In the genomic region with DNA sequence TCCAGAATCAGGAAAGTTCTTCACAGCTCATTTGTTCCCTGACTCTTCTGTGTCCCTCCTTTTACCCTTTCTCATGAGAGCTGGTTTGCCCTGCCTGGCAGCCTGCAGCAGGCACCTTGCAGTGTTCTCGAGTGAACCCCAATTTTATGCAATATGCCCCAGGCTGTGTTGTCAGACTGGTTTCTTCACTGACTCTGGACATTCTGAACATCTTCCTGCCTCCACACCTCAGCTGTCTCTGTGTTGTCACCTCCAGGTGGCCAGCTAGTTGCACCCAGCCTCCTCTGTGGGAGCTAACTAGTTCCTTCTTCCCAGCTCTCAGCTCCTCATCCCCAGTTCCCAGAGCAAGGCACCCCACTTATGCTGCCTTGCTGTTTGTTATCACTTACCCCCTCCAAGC, we compare ENCODE assay signal across 17 cellular contexts. TPM values are rescaled to one million over a fixed set of nuclear protein-coding genes. Genes with fewer than 3 reads are reported as not detected.
DNase-seq lines count a peak whose midpoint lies in the region; ATAC-seq, FAIRE-seq and TF ChIP-seq lines count a peak whose summit lies in the region.
"Had no signal": no experiment of that assay in that cellular context is flagged by ENCODE, and none has a peak within 500 bp of the region (broad histone marks: within the 10 kb centered on the region; RNA-seq: fewer than 3 reads in every experiment).

No MANE protein-coding gene starts in this region.

- H3K18ac ChIP-seq in mesenchymal stem cell (ENCODE audit: low read depth in 1 of 2, low read length in 2 of 2): no peak overlapping the region

- H2BK120ac ChIP-seq in mesenchymal stem cell (ENCODE audit: low read depth, low read length): no peak overlapping the region

- no peak for FAIRE-seq in GM12878 (lab: Jason Lieb, UNC)
- FAIRE-seq: GM19239, H1 had no signal

- no peaks in the 10 kb centered on the region for H3K9me3 ChIP-seq in Loucy (ENCODE audit: insufficient read depth, low read depth, low read length)
- H3K9me3 ChIP-seq in GM12878 (replicated peaks; ENCODE audit: control insufficient read depth, insufficient read depth, low read length): no peaks in the 10 kb centered on the region; the same call in 2 of the 3 replicates
- no peaks in the 10 kb centered on the region for H3K9me3 ChIP-seq in mesenchymal stem cell (ENCODE audit: control insufficient read depth, low read length)
- H3K9me3 ChIP-seq: BE2C had no signal

- peaks cover 20% of the 10 kb centered on the region for H3K36me3 Mint-ChIP-seq in type B pancreatic cell

- 0 out of 2 replicates have a peak, but pooled peaks have one; percentile 4 for TF ChIP-seq RAD21 in GM12878 (IDR thresholded peaks at IDR 0.05; ENCODE audit: insufficient read depth, low read depth, low read length)

- no peaks in the 10 kb centered on the region for H3K9me2 ChIP-seq in Loucy (replicated peaks; ENCODE audit: low read depth, low read length)

- peaks cover 2% of the 10 kb centered on the region for H3K9me3 Mint-ChIP-seq in type B pancreatic cell
- H3K9me3 Mint-ChIP-seq: CD4-positive, alpha-beta T cell had no signal

- H3K9ac ChIP-seq in Loucy (ENCODE audit: low read depth, low read length, poor library complexity, severe bottlenecking) (no peak overlapping the region), GM12878 (ENCODE audit: control insufficient read depth, insufficient read depth, low read length) (no peak overlapping the region), mesenchymal stem cell (ENCODE audit: low read length) (no peak overlapping the region)

- no peak for TF ChIP-seq CTCF in Loucy (conservative IDR thresholded peaks at IDR 0.05; ENCODE audit: low read length)
- no peak; a peak in 1 of 6 replicates for TF ChIP-seq CTCF in GM12878 (IDR thresholded peaks at IDR 0.05 in 2 of 3, conservative IDR thresholded peaks at IDR 0.05 in 1 of 3; ENCODE audit: control insufficient read depth in 2 of 3, extremely low read depth in 1 of 3, insufficient read depth in 1 of 3, low read depth in 3 of 3, low read length in 3 of 3)
- TF ChIP-seq CTCF in type B pancreatic cell (conservative IDR thresholded peaks at IDR 0.05): no peak

- H3K4ac ChIP-seq in mesenchymal stem cell (ENCODE audit: low read depth in 1 of 2, low read length in 2 of 2): peak overlapping the region in 1 of 2 experiments; percentile 5

- DNase-seq in GM12878 (ENCODE audit: low read depth, low spot score): no peak
- DNase-seq in mesenchymal stem cell: no peak
- no peak for DNase-seq in type B pancreatic cell (ENCODE audit: extremely low spot score, unreplicated experiment)
- DNase-seq in DMS114 treated with DMSO at 0.1 percent for 48 hours (lab: John Stamatoyannopoulos, UW; ENCODE audit: unreplicated experiment): no peak
- DNase-seq in AG20443 (ENCODE audit: low spot score): no peak
- DNase-seq in OCI-M1 (lab: John Stamatoyannopoulos, UW): no peak
- DNase-seq: BE2C; CD4-positive, alpha-beta T cell; DMS53; NCI-H1436; NCI-H2029 treated with DMSO at 0.1 percent for 48 hours; NCI-H510A; NCI-H774; RPMI8226 had no signal

- H3K79me1 ChIP-seq in mesenchymal stem cell (replicated peaks; ENCODE audit: low read length, poor library complexity, severe bottlenecking): peaks cover 37% of the 10 kb centered on the region

- no peaks in the 10 kb centered on the region for H3F3A ChIP-seq in Loucy (ENCODE audit: low read depth)

- H3K79me2 ChIP-seq in Loucy (ENCODE audit: insufficient read depth, low read length): peaks cover 100% of the 10 kb centered on the region
- H3K79me2 ChIP-seq in GM12878 (ENCODE audit: control insufficient read depth, insufficient read depth, low read length): peaks cover 20% of the 10 kb centered on the region

- intact Hi-C loops in GM12878 (cut with micrococcal nuclease; ENCODE audit: unreplicated experiment): no loop called here

- H3K4me1 ChIP-seq in Loucy (ENCODE audit: insufficient read depth, low read length, poor library complexity, severe bottlenecking) (peaks cover 77% of the 10 kb centered on the region), GM12878 (ENCODE audit: control insufficient read depth, insufficient read depth, low read length) (peaks cover 17% of the 10 kb centered on the region), mesenchymal stem cell (ENCODE audit: control insufficient read depth, insufficient read depth, low read depth, low read length) (peaks cover 11% of the 10 kb centered on the region)
- H3K4me1 ChIP-seq: BE2C had no signal

- H3K4me2 ChIP-seq in Loucy (ENCODE audit: low read depth, low read length, poor library complexity, severe bottlenecking): peak overlapping the region; percentile 91
- no peak overlapping the region for H3K4me2 ChIP-seq in GM12878 (ENCODE audit: control insufficient read depth, insufficient read depth)
- no peak overlapping the region for H3K4me2 ChIP-seq in mesenchymal stem cell (ENCODE audit: low read length, poor library complexity, severe bottlenecking)

- CTCF ChIA-PET in GM12878 (lab: Yijun Ruan, JAX): interaction anchor here (0.8 to 4.1 kb wide), 5 partner anchors 8 to 210 kb away, joined by 3 to 25 read pairs (median 3); no protein-coding TSS in a partner anchor

- POLR2A ChIA-PET in GM12878 (lab: Charles Lee): interaction anchor here (0.7 to 1.0 kb wide), 2 partner anchors 18 to 40 kb away, joined by 3 read pairs; no protein-coding TSS in a partner anchor

- H2BK15ac ChIP-seq in mesenchymal stem cell (ENCODE audit: low read depth, poor library complexity, severe bottlenecking): no peak overlapping the region

- peaks cover 42% of the 10 kb centered on the region for H3K4me1 Mint-ChIP-seq in type B pancreatic cell (ENCODE audit: unreplicated experiment)

- no peak overlapping the region for H4K91ac ChIP-seq in mesenchymal stem cell (ENCODE audit: low read length)

- H3K14ac ChIP-seq in mesenchymal stem cell (ENCODE audit: low read length in 2 of 2): peak overlapping the region in 1 of 2 experiments; percentile 64

- no peak overlapping the region for H2BK5ac ChIP-seq in mesenchymal stem cell (ENCODE audit: low read depth, low read length, poor library complexity, severe bottlenecking)

- peaks cover under 1% of the 10 kb centered on the region for H3K27me3 Mint-ChIP-seq in type B pancreatic cell

- ATAC-seq in GM12878: 0 out of 3 replicates have a peak, but pooled peaks have one; percentile 2

- no peak for TF ChIP-seq POLR2A in GM12878 (IDR thresholded peaks at IDR 0.05; ENCODE audit: low read depth, low read length)

- SMC1A ChIA-PET in GM12878 (lab: Charles Lee; ENCODE audit: uncharacterized antibody, unreplicated experiment): interaction anchor here (0.6 to 3.3 kb wide), 13 partner anchors 11 to 527 kb away, joined by 3 to 10 read pairs (median 4); no protein-coding TSS in a partner anchor

- H2AFZ ChIP-seq in Loucy (ENCODE audit: low read length) (no peak overlapping the region), GM12878 (ENCODE audit: control insufficient read depth, low read depth, low read length) (no peak overlapping the region), mesenchymal stem cell (ENCODE audit: low read depth, low read length) (no peak overlapping the region)

- RAD21 ChIA-PET in GM12878 (lab: Charles Lee; ENCODE audit: unreplicated experiment): interaction anchor here (0.7 to 6.0 kb wide), 10 partner anchors 8 to 420 kb away, joined by 3 to 63 read pairs (median 4); no protein-coding TSS in a partner anchor

- peak overlapping the region; percentile 61 for H2AK5ac ChIP-seq in mesenchymal stem cell (ENCODE audit: low read length, severe bottlenecking)

- peaks cover 48% of the 10 kb centered on the region for H4K20me1 ChIP-seq in Loucy (ENCODE audit: insufficient read depth, low read length, poor library complexity, severe bottlenecking)
- H4K20me1 ChIP-seq in GM12878 (ENCODE audit: control insufficient read depth, insufficient read depth): 0 out of 2 replicates have a peak, but pooled peaks cover 5% of the 10 kb centered on the region

- WGBS in GM12878 (ENCODE audit: insufficient coverage, insufficient replicate concordance, low lambda C conversion rate, missing lambda C conversion rate): 13% methylated on average over 1 of the region's 1 CpG
- 91% methylated on average over 1 of the region's 1 CpG for WGBS in mesenchymal stem cell

- peaks cover 4% of the 10 kb centered on the region; the same call in 1 of the 2 replicates for H3K36me3 ChIP-seq in Loucy (ENCODE audit: insufficient read depth, low read length)
- H3K36me3 ChIP-seq in GM12878 (ENCODE audit: control insufficient read depth in 2 of 2, insufficient read depth in 2 of 2, low read length in 1 of 2): peaks cover 0 to 2% of the 10 kb centered on the region in 2 experiments; a peak in 2 of 4 replicates
- no peaks in the 10 kb centered on the region for H3K36me3 ChIP-seq in mesenchymal stem cell (ENCODE audit: control insufficient read depth in 1 of 2, insufficient read depth in 2 of 2, low read depth in 1 of 2, low read length in 2 of 2)
- H3K36me3 ChIP-seq: BE2C had no signal

- H3K27ac Mint-ChIP-seq in type B pancreatic cell: no peak overlapping the region
- H3K27ac Mint-ChIP-seq: CD4-positive, alpha-beta T cell had no signal

- no peaks in the 10 kb centered on the region for H3K27me3 ChIP-seq in Loucy (ENCODE audit: insufficient read depth, low read length, poor library complexity, severe bottlenecking)
- 0 out of 4 replicates have a peak, but pooled peaks cover 0 to 3% of the 10 kb centered on the region in 2 experiments for H3K27me3 ChIP-seq in GM12878 (replicated peaks in 1 of 2; ENCODE audit: control insufficient read depth in 2 of 2, insufficient read depth in 2 of 2, low read length in 1 of 2)
- H3K27me3 ChIP-seq in mesenchymal stem cell (ENCODE audit: control insufficient read depth in 1 of 2, insufficient read depth in 1 of 2, low read length in 2 of 2): no peaks in the 10 kb centered on the region
- H3K27me3 ChIP-seq: BE2C had no signal

- peak overlapping the region; percentile 26 for H3K4me3 Mint-ChIP-seq in type B pancreatic cell
- H3K4me3 Mint-ChIP-seq: CD4-positive, alpha-beta T cell had no signal

- in situ Hi-C loops in GM12878 (cut with MboI): no loop called here

- H3K4me3 ChIP-seq in Loucy (ENCODE audit: low read length, poor library complexity, severe bottlenecking) (no peak overlapping the region), GM12878 (no peak overlapping the region), mesenchymal stem cell (ENCODE audit: insufficient read depth in 1 of 2, low read depth in 1 of 2, low read length in 2 of 2) (no peak overlapping the region)

- H3K23ac ChIP-seq in mesenchymal stem cell (ENCODE audit: low read length in 2 of 2): no peak overlapping the region

- H3K27ac ChIP-seq in GM12878 (ENCODE audit: control insufficient read depth, insufficient read depth) (no peak overlapping the region), mesenchymal stem cell (ENCODE audit: low read length, poor library complexity, severe bottlenecking) (no peak overlapping the region)

- BruUV-seq in GM12878 (replicated peaks; lab: Mats Ljungman, UMichigan): no TSS peak

- TF ChIP-seq EP300 in GM12878 (IDR thresholded peaks at IDR 0.05; ENCODE audit: borderline replicate concordance in 1 of 2, control insufficient read depth in 1 of 2, low read depth in 2 of 2, low read length in 2 of 2): no peak

- H2BK12ac ChIP-seq in mesenchymal stem cell (ENCODE audit: low read length in 2 of 2): peak overlapping the region in 1 of 2 experiments; percentile 49

- H4K8ac ChIP-seq in mesenchymal stem cell (ENCODE audit: low read length): no peak overlapping the region

RNA-seq across cellular contexts. Expression of gene SETBP1, which starts 5.5 kb away (rescaled TPM):
- total RNA-seq in GM12878 (2013; cell fraction: nucleolus; rRNA removed): 124 and 128 TPM in 2 replicates
- total RNA-seq in GM12878 (2014; rRNA removed): 13.5 and 13.7 TPM in 2 replicates
- 11.9 and 12.5 TPM in 2 replicates for total RNA-seq in GM12878 (2014; rRNA removed; fragmentation: Illumina TruSeq; extraction: Trizol)
- 23.7 and 29.7 TPM in 2 replicates for total RNA-seq in GM12878 (2021)
- polyA plus RNA-seq in GM12878 (2011; ENCODE audit: low read depth): 1.9 TPM
- polyA plus RNA-seq in GM12878 (2011; rRNA removed): 15.0 and 15.4 TPM in 2 replicates
- polyA plus RNA-seq in GM12878 (2011; cell fraction: cytosol; rRNA removed): 8.8 and 10.3 TPM in 2 replicates
- 31.0 and 32.9 TPM in 2 replicates for polyA plus RNA-seq in GM12878 (2011; cell fraction: nucleus; rRNA removed)
- 2.0 and 3.2 TPM in 2 replicates for polyA plus RNA-seq in GM12878 (2012)
- polyA plus RNA-seq in GM12878 (2014; fragmentation: Illumina TruSeq; extraction: Trizol): 9.7 and 10.3 TPM in 2 replicates
- polyA plus RNA-seq in GM12878 (2014; fragmentation: Nextera tagmentation; extraction: Ambion mirVana): 1 to 10 TPM in 1 of 2 experiments, under 1 TPM in 1; 0.99 to 2.6 TPM
- polyA plus RNA-seq in GM12878 (2014; rRNA removed): 6.9 and 7.0 TPM in 2 replicates
- polyA plus RNA-seq in GM12878 (2016; fragmentation: Nextera tagmentation; extraction: Ambion mirVana): 1 to 10 TPM; 4.0 to 4.3 TPM
- 41.5 and 46.6 TPM in 2 replicates for polyA minus RNA-seq in GM12878 (2011; rRNA and poly(A)+ RNA removed)
- polyA minus RNA-seq in GM12878 (2011; cell fraction: cytosol; rRNA and poly(A)+ RNA removed): 9.6 and 12.1 TPM in 2 replicates
- polyA minus RNA-seq in GM12878 (2011; cell fraction: nucleus; rRNA and poly(A)+ RNA removed): 77.5 and 127 TPM in 2 replicates
- polyA plus RNA-seq in mesenchymal stem cell (2013, experiment 1 of 2): 4.5 TPM
- 4.5 TPM for polyA plus RNA-seq in mesenchymal stem cell (2013, experiment 2 of 2)
- 17.3 and 62.7 TPM in 2 replicates for total RNA-seq in type B pancreatic cell (ENCODE audit: low replicate concordance)
